Comparison of ENCODE assay signal across 22 cellular contexts in genomic region chr16:3591436-3591803, GRCh38. TPM values are rescaled to one million over a fixed set of nuclear protein-coding genes. Genes with fewer than 3 reads are reported as not detected.
A peak's percentile ranks its signal among the peaks of the same experiment; 100 is the strongest.
DNase-seq lines count a peak whose midpoint lies in the region; ATAC-seq, FAIRE-seq and TF ChIP-seq lines count a peak whose summit lies in the region.
"Had no signal": no experiment of that assay in that cellular context is flagged by ENCODE, and none has a peak within 500 bp of the region (broad histone marks: within the 10 kb centered on the region; RNA-seq: fewer than 3 reads in every experiment).

No MANE protein-coding gene starts in this region.

- no peaks in the 10 kb centered on the region for H3K9me3 ChIP-seq in cardiac muscle cell (ENCODE audit: low read depth)
- H3K9me3 ChIP-seq in kidney (ENCODE audit: control insufficient read depth in 1 of 2, low read length in 2 of 2): no peaks in the 10 kb centered on the region
- no peaks in the 10 kb centered on the region for H3K9me3 ChIP-seq in upper lobe of right lung

- no peaks in the 10 kb centered on the region for H3K4me1 ChIP-seq in cardiac muscle cell (ENCODE audit: low read depth)
- no peaks in the 10 kb centered on the region for H3K4me1 ChIP-seq in kidney (ENCODE audit: control insufficient read depth in 1 of 2, insufficient read depth in 1 of 2, low read depth in 1 of 2, low read length in 2 of 2)
- peaks cover 21% of the 10 kb centered on the region for H3K4me1 ChIP-seq in upper lobe of right lung

- TF ChIP-seq CTCF in cardiac muscle cell (IDR thresholded peaks at IDR 0.05; ENCODE audit: low read depth, low read length): no peak
- no peak for TF ChIP-seq CTCF in kidney (IDR thresholded peaks at IDR 0.05; ENCODE audit: borderline replicate concordance, extremely low read depth, insufficient read depth)
- no peak for TF ChIP-seq CTCF in upper lobe of right lung (IDR thresholded peaks at IDR 0.05)

- ATAC-seq in left cardiac atrium (no peak), upper lobe of right lung (peak; percentile 57), GM21786 (IDR thresholded peaks at IDR 0.05; ENCODE audit: unreplicated experiment) (no peak), HG03354 (IDR thresholded peaks at IDR 0.05; ENCODE audit: poor library complexity, severe bottlenecking, unreplicated experiment) (no peak)

- peak in 1 of 2 donors; percentile 57 for DNase-seq in cardiac muscle cell (ENCODE audit: low read depth in 1 of 2, low spot score in 1 of 2)
- DNase-seq in left cardiac atrium: no peak
- peak; percentile 25 for DNase-seq in amniotic epithelial cell (ENCODE audit: low read depth)
- DNase-seq in kidney: peak; percentile 2
- DNase-seq in upper lobe of right lung: no peak
- no peak for DNase-seq in A172 (ENCODE audit: low spot score)
- DNase-seq: EL, HFFc6, IMR-90, Karpas-422, MM.1S, NCI-H1105 treated with DMSO at 0.1 percent for 48 hours, NCI-H1930, NCI-H446, NCI-H69, SHP77 treated with DMSO at 0.1 percent for 48 hours had no signal

- no peak for FAIRE-seq in kidney (lab: Jason Lieb, UNC)
- FAIRE-seq: GM19239, H54, RCC 7860 had no signal

- peak overlapping the region; percentile 67 for H3K27ac ChIP-seq in cardiac muscle cell
- no peak overlapping the region for H3K27ac ChIP-seq in kidney (ENCODE audit: low read depth in 2 of 2, low read length in 2 of 2)
- H3K27ac ChIP-seq in upper lobe of right lung: peak overlapping the region; percentile 55

- no peak overlapping the region for H3K9ac ChIP-seq in kidney (ENCODE audit: low read length in 2 of 2)

- H3K27me3 ChIP-seq in cardiac muscle cell (no peaks in the 10 kb centered on the region), upper lobe of right lung (no peaks in the 10 kb centered on the region)

- H3K36me3 ChIP-seq in cardiac muscle cell (no peaks in the 10 kb centered on the region), kidney (ENCODE audit: control insufficient read depth in 1 of 2, insufficient read depth in 2 of 2, low read length in 2 of 2) (no peaks in the 10 kb centered on the region), upper lobe of right lung (no peaks in the 10 kb centered on the region)

- no peak overlapping the region for H3K4me3 ChIP-seq in cardiac muscle cell
- no peak overlapping the region for H3K4me3 ChIP-seq in kidney (ENCODE audit: low read length in 2 of 2)
- no peak overlapping the region for H3K4me3 ChIP-seq in upper lobe of right lung

- intact Hi-C loops in left cardiac atrium (cut with DNase I) (no loop called here), kidney (cut with DNase I) (no loop called here), upper lobe of right lung (cut with DNase I) (no loop called here)

RNA-seq across cellular contexts. Expression of gene NLRC3, which starts 14.2 kb away (rescaled TPM):
- 0.09 and 0.11 TPM in 2 replicates for total RNA-seq in cardiac muscle cell
- polyA plus RNA-seq in cardiac muscle cell: 0.61 and 0.92 TPM in 2 replicates
- total RNA-seq in left cardiac atrium: 1 to 10 TPM in 1 of 2 donors, under 1 TPM in 1; 0.81 to 1.0 TPM
- 5.3 TPM for total RNA-seq in kidney
- 0.52 TPM for polyA plus RNA-seq in kidney (ENCODE audit: insufficient read depth, low read depth, low replicate concordance)
- total RNA-seq in upper lobe of right lung: 5.5 TPM
- 0.03 TPM in 1 of 2 replicates, not detected in the other for total RNA-seq in A172 (2014; rRNA removed; shearing (Covaris generic))
- total RNA-seq: HFFc6, HT-29, IMR-90 had no signal
- polyA plus RNA-seq: IMR-90 had no signal

RNA-seq across cellular contexts. Expression of gene SLX4, which starts 20.0 kb away (rescaled TPM):
- 5.6 and 7.2 TPM in 2 replicates for total RNA-seq in cardiac muscle cell
- 2.9 and 3.6 TPM in 2 replicates for polyA plus RNA-seq in cardiac muscle cell
- total RNA-seq in left cardiac atrium: 1 to 10 TPM; 2.5 to 2.8 TPM
- total RNA-seq in kidney: 4.8 TPM
- 1.0 TPM for polyA plus RNA-seq in kidney (ENCODE audit: insufficient read depth, low read depth, low replicate concordance)
- 5.1 TPM for total RNA-seq in upper lobe of right lung
- 7.0 and 7.4 TPM in 2 replicates for total RNA-seq in A172 (2014; rRNA removed; shearing (Covaris generic))

Comparison
In these comparisons a context has a peak if more than half of its experiments do, and no peak if none do; other contexts are left out.
1. DNase-seq: peak in amniotic epithelial cell (single experiment) and kidney (single experiment); none in left cardiac atrium (single experiment), upper lobe of right lung (single experiment) and A172 (single experiment).
2. H3K27ac ChIP-seq: peak in cardiac muscle cell (single experiment) and upper lobe of right lung (single experiment); none in kidney (0 of 2).